Comparison of ENCODE assay signal across 15 cellular contexts in the genomic region with DNA sequence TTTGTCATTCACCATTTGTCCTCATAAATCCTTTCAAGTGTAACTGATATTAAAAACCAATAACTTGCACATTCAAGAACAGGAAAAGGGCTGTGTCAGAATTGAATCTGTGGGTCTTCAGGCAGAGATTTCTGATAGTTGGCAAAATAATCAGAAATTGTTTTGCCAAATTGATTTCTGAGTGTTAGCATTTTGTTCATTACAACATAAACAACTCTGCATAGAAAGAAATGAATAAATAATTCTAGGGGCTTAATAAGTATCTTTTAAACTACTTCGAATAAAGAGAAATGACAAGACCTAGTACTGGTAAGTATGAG. TPM values are rescaled to one million over a fixed set of nuclear protein-coding genes. Genes with fewer than 3 reads are reported as not detected.
A peak's percentile ranks its signal among the peaks of the same experiment; 100 is the strongest.
DNase-seq lines count a peak whose midpoint lies in the region; TF ChIP-seq lines count a peak whose summit lies in the region.
"Had no signal": no experiment of that assay in that cellular context is flagged by ENCODE, and none has a peak within 500 bp of the region (broad histone marks: within the 10 kb centered on the region; RNA-seq: fewer than 3 reads in every experiment).

No MANE protein-coding gene starts in this region.

- H3K27me3 ChIP-seq in BLaER1: no peaks in the 10 kb centered on the region
- no peaks in the 10 kb centered on the region for H3K27me3 ChIP-seq in brain microvascular endothelial cell (replicated peaks)
- H3K27me3 ChIP-seq: esophagus muscularis mucosa, transverse colon had no signal

- peaks cover 7% of the 10 kb centered on the region for H3K9me3 ChIP-seq in BLaER1
- H3K9me3 ChIP-seq: esophagus muscularis mucosa, prostate gland, transverse colon had no signal

- peak overlapping the region; percentile 73 for H3K4me2 ChIP-seq in BLaER1

- DNase-seq in HFFc6 (no peak), brain microvascular endothelial cell (no peak), mesothelial cell of epicardium (ENCODE audit: low spot score in 2 of 2, unreplicated experiment in 2 of 2) (no peak), OCI-M2 (lab: John Stamatoyannopoulos, UW; ENCODE audit: unreplicated experiment) (no peak), NCI-H2196 (lab: John Stamatoyannopoulos, UW; ENCODE audit: unreplicated experiment) (no peak), NCI-H1105 (lab: John Stamatoyannopoulos, UW) (no peak)
- DNase-seq in stimulated activated CD4-positive, alpha-beta T cell treated with anti-CD3 and anti-CD28 coated beads, Interleukin-4, amount 100 ng/mL, for 24 hours: no peak
- DNase-seq: stimulated activated naive CD8-positive, alpha-beta T cell treated with anti-CD3 and anti-CD28 coated beads, Interleukin-15, amount 100 ng/mL, for 72 hours had no signal

- no peaks in the 10 kb centered on the region for H3K36me3 ChIP-seq in BLaER1
- H3K36me3 ChIP-seq in brain microvascular endothelial cell (replicated peaks): no peaks in the 10 kb centered on the region
- H3K36me3 ChIP-seq: esophagus muscularis mucosa, prostate gland, transverse colon had no signal

- H3K27ac ChIP-seq in BLaER1 (no peak overlapping the region), brain microvascular endothelial cell (peak overlapping the region; percentile 97)
- H3K27ac ChIP-seq: prostate gland, transverse colon had no signal

- in situ Hi-C loops in brain microvascular endothelial cell (cut with HindIII; ENCODE audit: low pct_ligation_motif_present, low sequenced_read_pairs): no loop called here

- peaks cover 70% of the 10 kb centered on the region for H3K4me1 Mint-ChIP-seq in HFFc6 (ENCODE audit: low read depth)
- H3K4me1 Mint-ChIP-seq in mesothelial cell of epicardium: peaks cover 28% of the 10 kb centered on the region

- H4K20me1 ChIP-seq in BLaER1: no peaks in the 10 kb centered on the region

- H3K9me3 Mint-ChIP-seq in HFFc6: peaks cover 11% of the 10 kb centered on the region
- peaks cover 11% of the 10 kb centered on the region for H3K9me3 Mint-ChIP-seq in mesothelial cell of epicardium

- H3K27me3 Mint-ChIP-seq in HFFc6 (ENCODE audit: insufficient read depth) (peaks cover 1% of the 10 kb centered on the region; the same call in 1 of the 2 replicates), mesothelial cell of epicardium (ENCODE audit: low read depth) (no peaks in the 10 kb centered on the region)
- H3K27me3 Mint-ChIP-seq: stimulated activated naive CD8-positive, alpha-beta T cell treated with anti-CD3 and anti-CD28 coated beads, Interleukin-15, amount 100 ng/mL, for 72 hours had no signal

- H3K27ac Mint-ChIP-seq in HFFc6: peak overlapping the region; percentile 99
- peak overlapping the region; percentile 39 for H3K27ac Mint-ChIP-seq in mesothelial cell of epicardium

- peaks cover 17% of the 10 kb centered on the region for H3K36me3 Mint-ChIP-seq in HFFc6 (ENCODE audit: low read depth)
- no peaks in the 10 kb centered on the region for H3K36me3 Mint-ChIP-seq in mesothelial cell of epicardium

- H3K4me3 ChIP-seq in BLaER1 (no peak overlapping the region), brain microvascular endothelial cell (ENCODE audit: low read depth, low read length) (no peak overlapping the region)
- H3K4me3 ChIP-seq: esophagus muscularis mucosa, prostate gland, transverse colon had no signal

- no peak overlapping the region for H3K9ac ChIP-seq in BLaER1

- peak overlapping the region; percentile 33; the same call in 1 of the 2 replicates for H3K4me3 Mint-ChIP-seq in HFFc6
- no peak overlapping the region for H3K4me3 Mint-ChIP-seq in mesothelial cell of epicardium
- H3K4me3 Mint-ChIP-seq: stimulated activated naive CD8-positive, alpha-beta T cell treated with anti-CD3 and anti-CD28 coated beads, Interleukin-15, amount 100 ng/mL, for 72 hours had no signal

- TF ChIP-seq CTCF in HFFc6 (IDR thresholded peaks at IDR 0.05): no peak
- TF ChIP-seq CTCF in brain microvascular endothelial cell (IDR thresholded peaks at IDR 0.05; ENCODE audit: low read depth, low read length, missing control alignments): no peak
- TF ChIP-seq CTCF in mesothelial cell of epicardium (IDR thresholded peaks at IDR 0.05; ENCODE audit: unreplicated experiment): no peak

- peaks cover 48% of the 10 kb centered on the region for H3K4me1 ChIP-seq in BLaER1
- H3K4me1 ChIP-seq: prostate gland had no signal

RNA-seq across cellular contexts. Expression of gene RFX8, which starts 44.2 kb away (rescaled TPM):
- total RNA-seq in HFFc6 (2021; fragmentation: NEBNext Ultra II Directional; extraction: Animal tissue kit (Norgen Biotek cat#: 25700)): 1 to 10 TPM; 2.8 to 8.0 (median 5.3) TPM
- total RNA-seq in mesothelial cell of epicardium: 0.65 to 0.86 TPM (median 0.66 TPM) in 3 replicates
- total RNA-seq: bronchial epithelial cell, H7, left lobe of liver, transverse colon had no signal
